7 cellular contexts compared by ENCODE assay signal in the genomic region with DNA sequence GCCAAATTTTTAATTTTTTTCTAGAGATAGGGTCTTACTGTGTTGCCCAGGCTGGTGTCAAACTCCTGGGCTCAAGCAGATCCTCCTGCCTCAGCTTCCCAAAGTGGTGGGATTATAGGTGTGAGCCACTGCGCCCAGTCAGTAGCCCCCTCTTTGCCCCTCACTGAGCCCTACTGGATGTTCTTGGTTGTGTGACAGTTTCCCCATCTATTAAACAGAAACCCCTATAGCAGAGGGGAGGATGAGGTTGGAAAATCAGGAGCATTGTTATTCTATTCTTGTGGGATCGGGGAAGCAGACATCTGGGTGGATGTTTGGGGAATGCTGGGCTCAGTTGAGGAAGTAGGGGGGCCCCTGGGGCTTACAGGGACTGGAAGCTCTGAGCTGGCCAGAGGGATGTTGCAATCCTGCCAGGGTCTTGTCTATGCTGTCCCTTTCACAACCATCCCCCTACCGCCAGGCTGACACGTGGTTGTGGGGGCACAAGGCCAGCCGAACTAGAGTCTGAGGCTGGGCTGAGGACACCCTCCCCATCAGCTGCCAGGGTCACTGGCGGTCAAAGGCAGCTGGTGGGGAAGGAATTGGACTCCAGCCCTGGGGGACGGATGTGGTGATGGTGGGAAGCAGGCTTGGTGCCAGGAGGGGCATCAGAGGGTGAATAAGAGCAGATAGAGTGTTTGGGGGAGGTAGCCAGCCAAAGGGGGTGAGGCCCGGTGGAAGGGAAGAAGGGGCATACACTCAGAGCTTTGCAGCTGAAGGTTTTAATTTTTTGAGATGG. TPM values are rescaled to one million over a fixed set of nuclear protein-coding genes. Genes with fewer than 3 reads are reported as not detected.
DNase-seq lines count a peak whose midpoint lies in the region; ATAC-seq and TF ChIP-seq lines count a peak whose summit lies in the region.
"Had no signal": no experiment of that assay in that cellular context is flagged by ENCODE, and none has a peak within 500 bp of the region (broad histone marks: within the 10 kb centered on the region; RNA-seq: fewer than 3 reads in every experiment).

No MANE protein-coding gene starts in this region.

- no peak for TF ChIP-seq CTCF in neural progenitor cell (IDR thresholded peaks at IDR 0.05)

- no peak overlapping the region for H3K4me2 ChIP-seq in neural progenitor cell

- peak overlapping the region; percentile 60 for H3K27ac ChIP-seq in cingulate gyrus (ENCODE audit: low read depth, low read length)
- no peak overlapping the region for H3K27ac ChIP-seq in neural progenitor cell

- DNase-seq in EH (ENCODE audit: low read depth) = peak; percentile 72
- no peak for DNase-seq in neural progenitor cell (ENCODE audit: low spot score)
- DNase-seq in activated CD4-positive, alpha-beta memory T cell treated with anti-CD3 and anti-CD28 coated beads, Interleukin-2, amount 10 ng/mL, durations not matched to agents 7 days and 5 days = no peak
- DNase-seq in SK-N-DZ (ENCODE audit: low spot score) = no peak
- DNase-seq: activated naive CD4-positive, alpha-beta T cell treated with anti-CD3 and anti-CD28 coated beads, Interleukin-2, amount 10 ng/mL, durations not matched to agents 7 days and 5 days had no signal

- H3K9ac ChIP-seq in neural progenitor cell = no peak overlapping the region

- no peak for ATAC-seq in HG02798 (IDR thresholded peaks at IDR 0.05; ENCODE audit: poor library complexity, unreplicated experiment)

- H3K9me3 Mint-ChIP-seq in neural progenitor cell = no peaks in the 10 kb centered on the region
- H3K9me3 Mint-ChIP-seq in activated CD4-positive, alpha-beta memory T cell treated with anti-CD3 and anti-CD28 coated beads, Interleukin-2, amount 10 ng/mL, durations not matched to agents 7 days and 5 days = no peaks in the 10 kb centered on the region
- H3K9me3 Mint-ChIP-seq: activated naive CD4-positive, alpha-beta T cell treated with anti-CD3 and anti-CD28 coated beads, Interleukin-2, amount 10 ng/mL, durations not matched to agents 7 days and 5 days had no signal

- H3F3A ChIP-seq in neural progenitor cell (ENCODE audit: low read depth) = no peaks in the 10 kb centered on the region

- no peaks in the 10 kb centered on the region for H3K36me3 Mint-ChIP-seq in neural progenitor cell
- H3K36me3 Mint-ChIP-seq in activated CD4-positive, alpha-beta memory T cell treated with anti-CD3 and anti-CD28 coated beads, Interleukin-2, amount 10 ng/mL, durations not matched to agents 7 days and 5 days (ENCODE audit: low read depth) = no peaks in the 10 kb centered on the region
- H3K36me3 Mint-ChIP-seq: activated naive CD4-positive, alpha-beta T cell treated with anti-CD3 and anti-CD28 coated beads, Interleukin-2, amount 10 ng/mL, durations not matched to agents 7 days and 5 days had no signal

- no peak overlapping the region for H2AFZ ChIP-seq in neural progenitor cell (replicated peaks)

- no peak overlapping the region for H3K4me3 ChIP-seq in neural progenitor cell

- H3K4me1 ChIP-seq in neural progenitor cell = no peaks in the 10 kb centered on the region

- H4K20me1 ChIP-seq in neural progenitor cell (ENCODE audit: low read depth) = no peaks in the 10 kb centered on the region

- no peaks in the 10 kb centered on the region for H3K9me3 ChIP-seq in neural progenitor cell (ENCODE audit: low read depth)

- CTCF ChIA-PET in activated CD4-positive, alpha-beta memory T cell treated with anti-CD3 and anti-CD28 coated beads, Interleukin-2, amount 10 ng/mL, durations not matched to agents 7 days and 5 days (lab: Charles Lee) = no interaction called here

- H3K36me3 ChIP-seq in neural progenitor cell = no peaks in the 10 kb centered on the region

- no peak overlapping the region for H3K4me3 Mint-ChIP-seq in neural progenitor cell
- no peak overlapping the region for H3K4me3 Mint-ChIP-seq in activated CD4-positive, alpha-beta memory T cell treated with anti-CD3 and anti-CD28 coated beads, Interleukin-2, amount 10 ng/mL, durations not matched to agents 7 days and 5 days
- H3K4me3 Mint-ChIP-seq: activated naive CD4-positive, alpha-beta T cell treated with anti-CD3 and anti-CD28 coated beads, Interleukin-2, amount 10 ng/mL, durations not matched to agents 7 days and 5 days had no signal

- H3K4me1 Mint-ChIP-seq in neural progenitor cell = peaks cover 11% of the 10 kb centered on the region
- peaks cover 4% of the 10 kb centered on the region for H3K4me1 Mint-ChIP-seq in activated CD4-positive, alpha-beta memory T cell treated with anti-CD3 and anti-CD28 coated beads, Interleukin-2, amount 10 ng/mL, durations not matched to agents 7 days and 5 days

- H3K27me3 Mint-ChIP-seq in neural progenitor cell (ENCODE audit: insufficient read depth, low read depth) = peaks cover 10% of the 10 kb centered on the region
- H3K27me3 Mint-ChIP-seq in activated CD4-positive, alpha-beta memory T cell treated with anti-CD3 and anti-CD28 coated beads, Interleukin-2, amount 10 ng/mL, durations not matched to agents 7 days and 5 days = peaks cover 19% of the 10 kb centered on the region

- no peaks in the 10 kb centered on the region for H3K27me3 ChIP-seq in neural progenitor cell

- no peaks in the 10 kb centered on the region for H3K79me2 ChIP-seq in neural progenitor cell (ENCODE audit: low read depth)

- H3K27ac Mint-ChIP-seq in neural progenitor cell = peak overlapping the region; percentile 89
- H3K27ac Mint-ChIP-seq in activated CD4-positive, alpha-beta memory T cell treated with anti-CD3 and anti-CD28 coated beads, Interleukin-2, amount 10 ng/mL, durations not matched to agents 7 days and 5 days = no peak overlapping the region
- H3K27ac Mint-ChIP-seq: activated naive CD4-positive, alpha-beta T cell treated with anti-CD3 and anti-CD28 coated beads, Interleukin-2, amount 10 ng/mL, durations not matched to agents 7 days and 5 days had no signal

- POLR2A ChIA-PET in activated CD4-positive, alpha-beta memory T cell treated with anti-CD3 and anti-CD28 coated beads, Interleukin-2, amount 10 ng/mL, durations not matched to agents 7 days and 5 days (lab: Charles Lee) = no interaction called here

RNA-seq across cellular contexts. Expression of a gene that starts 10.9 kb away (rescaled TPM):
- total RNA-seq in neural progenitor cell (ENCODE audit: low replicate concordance) = 16.1 and 17.6 TPM in 2 replicates
- total RNA-seq in activated CD4-positive, alpha-beta memory T cell treated with anti-CD3 and anti-CD28 coated beads, Interleukin-2, amount 10 ng/mL, durations not matched to agents 7 days and 5 days = 1 to 10 TPM in 1 of 2 experiments, under 1 TPM in 1; 0.78 to 2.3 TPM
- polyA plus RNA-seq in SK-N-DZ (2014; cell fraction: cytosol; rRNA removed) = 21.2 and 50.5 TPM in 2 replicates
- 9.5 and 12.2 TPM in 2 replicates for polyA plus RNA-seq in SK-N-DZ (2014; cell fraction: nucleus; rRNA removed)

RNA-seq across cellular contexts. Expression of a gene that starts 16.7 kb away (rescaled TPM):
- not detected in 2 replicates for total RNA-seq in neural progenitor cell (ENCODE audit: low replicate concordance)
- total RNA-seq in activated CD4-positive, alpha-beta memory T cell treated with anti-CD3 and anti-CD28 coated beads, Interleukin-2, amount 10 ng/mL, durations not matched to agents 7 days and 5 days = not detected
- polyA plus RNA-seq in SK-N-DZ (2014; cell fraction: cytosol; rRNA removed) = not detected in 2 replicates
- polyA plus RNA-seq in SK-N-DZ (2014; cell fraction: nucleus; rRNA removed) = not detected in 2 replicates

RNA-seq across cellular contexts. Expression of a gene that starts 19.7 kb away (rescaled TPM):
- 195 and 530 TPM in 2 replicates for total RNA-seq in neural progenitor cell (ENCODE audit: low replicate concordance)
- not detected for total RNA-seq in activated CD4-positive, alpha-beta memory T cell treated with anti-CD3 and anti-CD28 coated beads, Interleukin-2, amount 10 ng/mL, durations not matched to agents 7 days and 5 days
- 11.4 and 15.3 TPM in 2 replicates for polyA plus RNA-seq in SK-N-DZ (2014; cell fraction: cytosol; rRNA removed)
- 14.9 and 17.0 TPM in 2 replicates for polyA plus RNA-seq in SK-N-DZ (2014; cell fraction: nucleus; rRNA removed)

RNA-seq across cellular contexts. Expression of a gene that starts 20.5 kb away (rescaled TPM):
- not detected in 2 replicates for total RNA-seq in neural progenitor cell (ENCODE audit: low replicate concordance)
- total RNA-seq in activated CD4-positive, alpha-beta memory T cell treated with anti-CD3 and anti-CD28 coated beads, Interleukin-2, amount 10 ng/mL, durations not matched to agents 7 days and 5 days = not detected
- not detected in 2 replicates for polyA plus RNA-seq in SK-N-DZ (2014; cell fraction: cytosol; rRNA removed)
- not detected in 2 replicates for polyA plus RNA-seq in SK-N-DZ (2014; cell fraction: nucleus; rRNA removed)

RNA-seq across cellular contexts. Expression of a gene that starts 29.9 kb away (rescaled TPM):
- total RNA-seq in neural progenitor cell (ENCODE audit: low replicate concordance) = 12.1 and 27.9 TPM in 2 replicates
- total RNA-seq in activated CD4-positive, alpha-beta memory T cell treated with anti-CD3 and anti-CD28 coated beads, Interleukin-2, amount 10 ng/mL, durations not matched to agents 7 days and 5 days = 10 to 100 TPM; 66.9 to 68.6 TPM
- 13.0 and 15.9 TPM in 2 replicates for polyA plus RNA-seq in SK-N-DZ (2014; cell fraction: cytosol; rRNA removed)
- 19.5 and 40.9 TPM in 2 replicates for polyA plus RNA-seq in SK-N-DZ (2014; cell fraction: nucleus; rRNA removed)

Comparison
In these comparisons a context has a peak if more than half of its experiments do, and no peak if none do; other contexts are left out.
1. RNA of a gene that starts 19.7 kb away (total RNA-seq): 195 to 530 TPM in neural progenitor cell; not detected in activated CD4-positive, alpha-beta memory T cell treated with anti-CD3 and anti-CD28 coated beads, Interleukin-2, amount 10 ng/mL, durations not matched to agents 7 days and 5 days; every median in the first group is over 100 times any median in the second.